ENCODE assay signal across 8 cellular contexts in genomic region chr12:50400104-50400637, GRCh38. TPM values are rescaled to one million over a fixed set of nuclear protein-coding genes. Genes with fewer than 3 reads are reported as not detected.
A peak's percentile ranks its signal among the peaks of the same experiment; 100 is the strongest.
DNase-seq lines count a peak whose midpoint lies in the region; TF ChIP-seq lines count a peak whose summit lies in the region.

No MANE protein-coding gene starts in this region.

- H3K9me3 ChIP-seq in left ventricle myocardium inferior (replicated peaks) = no peaks in the 10 kb centered on the region
- no peaks in the 10 kb centered on the region for H3K9me3 ChIP-seq in PC-9 (ENCODE audit: insufficient read depth, low read depth)
- no peaks in the 10 kb centered on the region for H3K9me3 ChIP-seq in parathyroid adenoma (ENCODE audit: control insufficient read depth, low read length)

- no peaks in the 10 kb centered on the region for H3K36me3 ChIP-seq in left ventricle myocardium inferior
- 0 out of 2 replicates have a peak, but pooled peaks cover 7% of the 10 kb centered on the region for H3K36me3 ChIP-seq in PC-9 (ENCODE audit: low read depth)
- H3K36me3 ChIP-seq in parathyroid adenoma (ENCODE audit: control insufficient read depth, insufficient read depth, low read length) = no peaks in the 10 kb centered on the region

- H3K27me3 ChIP-seq in left ventricle myocardium inferior (ENCODE audit: low read depth) (peaks cover 4% of the 10 kb centered on the region), PC-9 (ENCODE audit: insufficient read depth, low read depth) (no peaks in the 10 kb centered on the region), parathyroid adenoma (ENCODE audit: control insufficient read depth, insufficient read depth, low read length) (no peaks in the 10 kb centered on the region)

- H3K9ac ChIP-seq in parathyroid adenoma = peak overlapping the region; percentile 9

- CTCF ChIA-PET in PC-9 (lab: Charles Lee) = no interaction called here

- H3F3A ChIP-seq in PC-9 (ENCODE audit: insufficient read depth, low read depth) = peaks cover 65% of the 10 kb centered on the region

- intact Hi-C loops in left ventricle myocardium inferior (cut with micrococcal nuclease) = no loop called here
- intact Hi-C loops in cardiac septum (cut with DNase I) = loop anchor here (10.0 kb wide), 1 partner anchor 215 kb away; no protein-coding TSS in a partner anchor
- intact Hi-C loops in PC-9 (cut with micrococcal nuclease; ENCODE audit: unreplicated experiment) = loop anchor here (2.0 to 10.0 kb wide), 4 partner anchors 73 to 315 kb away; partner anchors contain the start of gene SMARCD1

- H3K4me1 ChIP-seq in left ventricle myocardium inferior (peaks cover 39% of the 10 kb centered on the region), PC-9 (replicated peaks; ENCODE audit: insufficient read depth) (peaks cover 50% of the 10 kb centered on the region), parathyroid adenoma (peaks cover 2% of the 10 kb centered on the region)

- peaks cover 19% of the 10 kb centered on the region for H4K20me1 ChIP-seq in PC-9 (ENCODE audit: insufficient read depth)

- H2AFZ ChIP-seq in PC-9 = peak overlapping the region; percentile 87
- H2AFZ ChIP-seq in parathyroid adenoma = peak overlapping the region; percentile 68

- H3K79me2 ChIP-seq in PC-9 (ENCODE audit: low read depth) (peaks cover 43% of the 10 kb centered on the region), parathyroid adenoma (peaks cover 18% of the 10 kb centered on the region)

- TF ChIP-seq CTCF in left ventricle myocardium inferior (IDR thresholded peaks at IDR 0.05; ENCODE audit: borderline replicate concordance) = no peak
- TF ChIP-seq CTCF in PC-9 (conservative IDR thresholded peaks at IDR 0.05) = no peak
- no peak for TF ChIP-seq CTCF in parathyroid adenoma (IDR thresholded peaks at IDR 0.05)

- BruUV-seq in PC-9 (replicated peaks; lab: Mats Ljungman, UMichigan) = TSS peak; percentile 99

- POLR2A ChIA-PET in PC-9 (lab: Charles Lee; ENCODE audit: unreplicated experiment) = no interaction called here

- H3K27ac ChIP-seq in left ventricle myocardium inferior (replicated peaks) (peak overlapping the region; percentile 91), PC-9 (peak overlapping the region; percentile 88), parathyroid adenoma (peak overlapping the region; percentile 88)

- H3K9me2 ChIP-seq in PC-9 (ENCODE audit: insufficient read depth) = no peaks in the 10 kb centered on the region

- DNase-seq in left ventricle myocardium inferior (no peak), cardiac septum (ENCODE audit: low spot score) (no peak), PC-9 (no peak), epidermal melanocyte (ENCODE audit: insufficient read length, low spot score) (peak; percentile 45), ecto neural progenitor cell (ENCODE audit: low spot score) (no peak), hypothalamus (lab: John Stamatoyannopoulos, UW) (no peak), NOMO-1 treated with dmso at 0.1 percent for 144 hours (lab: John Stamatoyannopoulos, UW; ENCODE audit: unreplicated experiment) (no peak)

- H3K4me2 ChIP-seq in PC-9 (peak overlapping the region; percentile 89), parathyroid adenoma (ENCODE audit: low read length) (peak overlapping the region; percentile 94)

- H3K4me3 ChIP-seq in left ventricle myocardium inferior (peak overlapping the region; percentile 83), PC-9 (peak overlapping the region; percentile 83), parathyroid adenoma (ENCODE audit: low read depth, low read length) (peak overlapping the region; percentile 90)

RNA-seq across cellular contexts. Expression of gene LARP4, which starts 0.5 kb away (rescaled TPM):
- total RNA-seq in left ventricle myocardium inferior (69.0 TPM), cardiac septum (61.9 TPM), PC-9 (2021) (49.2 and 74.2 TPM in 2 replicates)

RNA-seq across cellular contexts. Expression of gene FAM186A, which starts 3.8 kb away (rescaled TPM):
- total RNA-seq in left ventricle myocardium inferior = not detected
- not detected for total RNA-seq in cardiac septum
- not detected in 2 replicates for total RNA-seq in PC-9 (2021)
